Comparison of ENCODE assay signal across 8 cellular contexts in the genomic region with DNA sequence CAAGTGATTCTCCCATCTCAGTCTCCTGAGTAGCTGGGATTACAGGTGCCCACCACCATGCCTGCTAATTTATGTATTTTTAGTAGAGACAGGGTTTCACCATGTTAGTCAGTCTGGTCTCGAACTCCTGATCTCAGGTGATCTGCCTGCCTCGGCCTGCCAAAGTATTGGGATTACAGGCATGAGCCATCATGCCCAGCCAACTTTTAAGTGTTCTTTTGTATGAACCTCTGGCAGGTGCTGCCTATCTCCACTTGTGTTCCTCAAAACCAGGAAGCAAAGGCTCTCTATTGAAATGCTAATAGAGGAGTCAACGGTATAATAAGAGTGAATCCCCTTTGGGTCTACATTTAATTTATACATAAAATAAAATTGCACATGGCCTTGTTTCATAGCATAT.
DNase-seq lines count a peak whose midpoint lies in the region; ATAC-seq and TF ChIP-seq lines count a peak whose summit lies in the region.
"Not testable (repeated sequence)": the region's sequence is repeated elsewhere in the genome, so short reads cannot be mapped to it uniquely, and the experiment has no call there.

No MANE protein-coding gene starts in this region.

- peaks cover 0 to 15% of the 10 kb centered on the region in 2 donors for H3K36me3 Mint-ChIP-seq in activated naive CD4-positive, alpha-beta T cell treated with anti-CD3 and anti-CD28 coated beads, Interleukin-2, amount 50 U/mL, for 72 hours

- not testable (repeated sequence) for H3K36me3 ChIP-seq in RWPE2 (ENCODE audit: low read depth)

- TF ChIP-seq CTCF in RWPE2 (IDR thresholded peaks at IDR 0.05; ENCODE audit: poor library complexity, severe bottlenecking); foreskin keratinocyte (conservative IDR thresholded peaks at IDR 0.05): not testable (repeated sequence)

- not testable (repeated sequence) for H3K9me3 ChIP-seq in RWPE2 (ENCODE audit: severe bottlenecking)

- H3K27ac Mint-ChIP-seq in activated naive CD4-positive, alpha-beta T cell treated with anti-CD3 and anti-CD28 coated beads, Interleukin-2, amount 50 U/mL, for 72 hours, result peak overlapping the region; percentile 44 to 79

- H3K27me3 ChIP-seq in RWPE2 (ENCODE audit: insufficient read depth, poor library complexity, severe bottlenecking); foreskin keratinocyte: not testable (repeated sequence)

- DNase-seq in DMS53 (lab: John Stamatoyannopoulos, UW), result peak; percentile 12
- DNase-seq in NCI-H1092 treated with DMSO at 0.1 percent for 48 hours (lab: John Stamatoyannopoulos, UW), result peak; percentile 38
- DNase-seq in NCI-H1436 treated with DMSO at 0.1 percent for 48 hours (lab: John Stamatoyannopoulos, UW), result peak; percentile 74
- DNase-seq in NCI-H2107 treated with DMSO at 0.1 percent for 48 hours (lab: John Stamatoyannopoulos, UW; ENCODE audit: unreplicated experiment), result peak; percentile 94
- DNase-seq in NCI-H345 treated with DMSO at 0.1 percent for 48 hours (lab: John Stamatoyannopoulos, UW; ENCODE audit: unreplicated experiment), result peak; percentile 22
- DNase-seq in RWPE2 (ENCODE audit: low spot score); activated naive CD4-positive, alpha-beta T cell treated with anti-CD3 and anti-CD28 coated beads, Interleukin-2, amount 50 U/mL, for 72 hours (ENCODE audit: low spot score in 2 of 2): not testable (repeated sequence)
- DNase-seq in foreskin keratinocyte, result peak in 1 of 2 donors; percentile 39

- peak overlapping the region; percentile 12 for H3K27ac ChIP-seq in RWPE2 (ENCODE audit: poor library complexity, severe bottlenecking)
- H3K27ac ChIP-seq in foreskin keratinocyte, result not testable (repeated sequence)

- ATAC-seq in RWPE2 (ENCODE audit: low read depth) (peak; percentile 38; the same call in 1 of the 3 replicates), foreskin keratinocyte (peak; percentile 27)
- ATAC-seq in activated naive CD4-positive, alpha-beta T cell treated with anti-CD3 and anti-CD28 coated beads, Interleukin-2, amount 50 U/mL, for 72 hours, result not testable (repeated sequence)

- not testable (repeated sequence) for H3K9me3 Mint-ChIP-seq in activated naive CD4-positive, alpha-beta T cell treated with anti-CD3 and anti-CD28 coated beads, Interleukin-2, amount 50 U/mL, for 72 hours

- peaks cover 13% of the 10 kb centered on the region for H3K4me1 ChIP-seq in RWPE2 (ENCODE audit: insufficient read depth, poor library complexity, severe bottlenecking)
- not testable (repeated sequence) for H3K4me1 ChIP-seq in foreskin keratinocyte

- not testable (repeated sequence) for H3K4me3 ChIP-seq in RWPE2 (ENCODE audit: severe bottlenecking)
